ENCODE assay signal across 21 cellular contexts in the genomic region with DNA sequence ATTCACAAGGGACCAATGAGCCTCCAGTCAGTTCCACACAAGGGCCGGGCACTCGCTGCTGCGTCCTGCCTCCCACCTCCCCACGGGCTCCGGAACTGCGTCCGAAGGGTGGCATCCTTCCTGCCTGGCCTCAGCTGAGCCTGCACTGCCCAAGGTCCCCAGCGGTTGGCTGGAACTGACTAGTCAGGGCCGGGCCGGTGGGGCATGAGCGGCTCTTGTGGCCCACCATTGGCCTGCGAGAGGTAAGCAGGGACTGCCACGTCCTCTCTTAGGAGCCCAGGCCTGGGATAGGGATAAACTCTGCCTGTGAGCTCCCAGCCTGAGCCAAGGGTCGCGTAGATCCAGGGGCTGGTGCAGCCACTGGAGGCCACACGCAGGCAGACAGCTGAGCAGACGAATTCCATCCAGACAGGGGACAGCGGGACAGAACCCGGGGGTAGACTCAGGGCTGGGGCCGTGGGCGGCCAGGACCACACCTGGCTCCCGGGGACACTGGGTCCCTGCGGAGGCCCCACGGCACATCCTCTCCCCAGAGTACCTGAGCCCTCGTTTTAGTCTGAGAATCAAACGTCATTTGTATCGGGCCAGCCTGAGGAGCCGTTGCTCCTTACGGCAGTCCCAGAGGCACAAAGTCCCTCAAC.
"Had no signal": no experiment of that assay in that cellular context is flagged by ENCODE, and none has a peak within 500 bp of the region (broad histone marks: within the 10 kb centered on the region; RNA-seq: fewer than 3 reads in every experiment).

No MANE protein-coding gene starts in this region.

- H3K36me3 Mint-ChIP-seq: activated CD8-positive, alpha-beta memory T cell treated with anti-CD3 and anti-CD28 coated beads, Interleukin-2, amount 10 ng/mL, durations not matched to agents 7 days and 5 days; activated naive CD4-positive, alpha-beta T cell treated with anti-CD3 and anti-CD28 coated beads, Interleukin-2, amount 50 U/mL, for 72 hours; brain; IgD-negative memory B cell had no signal

- H3K36me3 ChIP-seq: SJSA1 had no signal

- H3K9me3 Mint-ChIP-seq: activated naive CD4-positive, alpha-beta T cell treated with anti-CD3 and anti-CD28 coated beads, Interleukin-2, amount 50 U/mL, for 72 hours; activated naive CD8-positive, alpha-beta T cell treated with anti-CD3 and anti-CD28 coated beads, Interleukin-2, amount 50 U/mL, for 24 hours; activated T-cell treated with anti-CD3 and anti-CD28 coated beads, Interleukin-2, amount 50 U/mL, for 24 hours; brain; IgD-negative memory B cell had no signal

- H3K27ac Mint-ChIP-seq: activated CD8-positive, alpha-beta memory T cell treated with anti-CD3 and anti-CD28 coated beads, Interleukin-2, amount 10 ng/mL, durations not matched to agents 7 days and 5 days; activated naive CD4-positive, alpha-beta T cell treated with anti-CD3 and anti-CD28 coated beads, Interleukin-2, amount 50 U/mL, for 72 hours; activated naive CD8-positive, alpha-beta T cell treated with anti-CD3 and anti-CD28 coated beads, Interleukin-2, amount 50 U/mL, for 24 hours; activated T-cell treated with anti-CD3 and anti-CD28 coated beads, Interleukin-2, amount 50 U/mL, for 24 hours; brain; IgD-negative memory B cell had no signal

- H3K27me3 ChIP-seq: SJSA1 had no signal

- H3K27ac ChIP-seq: SJSA1 had no signal

- DNase-seq: activated CD4-positive, alpha-beta T cell treated with anti-CD3 and anti-CD28 coated beads for 4 hours; activated CD8-positive, alpha-beta memory T cell treated with anti-CD3 and anti-CD28 coated beads, Interleukin-2, amount 10 ng/mL, durations not matched to agents 7 days and 5 days; activated effector memory CD4-positive, alpha-beta T cell treated with anti-CD3 and anti-CD28 coated beads, Interleukin-2, amount 50 U/mL, for 16 hours; activated naive CD4-positive, alpha-beta T cell treated with Interleukin-2 at 50 U/mL for 16 hours; activated naive CD8-positive, alpha-beta T cell treated with anti-CD3 and anti-CD28 coated beads, Interleukin-2, amount 50 U/mL, for 24 hours; activated T-cell treated with anti-CD3 and anti-CD28 coated beads, Interleukin-2, amount 50 U/mL, for 24 hours; amniotic stem cell; KG1; NCI-H1092 treated with DMSO at 0.1 percent for 48 hours; NCI-H1417 treated with DMSO at 0.1 percent for 48 hours; NCI-H1694; NCI-H2029; NCI-H524; SHP77; SW 1271 had no signal

- H3K4me3 ChIP-seq: SJSA1 had no signal

- H3K9me3 ChIP-seq: SJSA1 had no signal

- ATAC-seq: activated CD4-positive, CD25-positive, alpha-beta regulatory T cell treated with anti-CD3 and anti-CD28 coated beads, Interleukin-2, amount 50 U/mL, for 24 hours; activated CD8-positive, alpha-beta memory T cell treated with anti-CD3 and anti-CD28 coated beads, Interleukin-2, amount 10 ng/mL, durations not matched to agents 7 days and 5 days; activated naive CD4-positive, alpha-beta T cell treated with anti-CD3 and anti-CD28 coated beads, Interleukin-2, amount 50 U/mL, for 72 hours; activated naive CD8-positive, alpha-beta T cell treated with anti-CD3 and anti-CD28 coated beads, Interleukin-2, amount 50 U/mL, for 24 hours; SK-N-SH treated with all-trans-retinoic acid at 6 μM for 48 hours had no signal

- H3K4me3 Mint-ChIP-seq: activated CD8-positive, alpha-beta memory T cell treated with anti-CD3 and anti-CD28 coated beads, Interleukin-2, amount 10 ng/mL, durations not matched to agents 7 days and 5 days; activated naive CD8-positive, alpha-beta T cell treated with anti-CD3 and anti-CD28 coated beads, Interleukin-2, amount 50 U/mL, for 24 hours; activated T-cell treated with anti-CD3 and anti-CD28 coated beads, Interleukin-2, amount 50 U/mL, for 24 hours; brain; IgD-negative memory B cell had no signal
